ENCODE assay signal across 8 cellular contexts in genomic region chr11:86955674-86956522, GRCh38. TPM values are rescaled to one million over a fixed set of nuclear protein-coding genes. Genes with fewer than 3 reads are reported as not detected.
DNase-seq lines count a peak whose midpoint lies in the region; ATAC-seq and TF ChIP-seq lines count a peak whose summit lies in the region.

No MANE protein-coding gene starts in this region.

- peaks cover 79% of the 10 kb centered on the region for H3K27me3 Mint-ChIP-seq in activated T-helper 2 cell treated with anti-CD3 and anti-CD28 coated beads, Interferon-gamma antibody, Interleukin-2, Interleukin-4, amounts not matched to agents 10 μg/mL and 5 μg/mL and 100 μg/mL, durations not matched to agents 14 hours and 24 hours and 36 hours (ENCODE audit: low read depth)
- H3K27me3 Mint-ChIP-seq in natural killer cell treated with Interleukin-12 subunit alpha and Interleukin-12 subunit beta and Interleukin-15 and Interleukin-18, amount 100 ng/mL, for 72 hours, result peaks cover 15 to 28% of the 10 kb centered on the region in 2 donors

- peak overlapping the region; percentile 92 for H3K4me3 Mint-ChIP-seq in activated T-helper 2 cell treated with anti-CD3 and anti-CD28 coated beads, Interferon-gamma antibody, Interleukin-2, Interleukin-4, amounts not matched to agents 10 μg/mL and 5 μg/mL and 100 μg/mL, durations not matched to agents 14 hours and 24 hours and 36 hours (ENCODE audit: low read depth)
- peak overlapping the region; percentile 91 for H3K4me3 Mint-ChIP-seq in natural killer cell treated with Interleukin-12 subunit alpha and Interleukin-12 subunit beta and Interleukin-15 and Interleukin-18, amount 100 ng/mL, for 72 hours

- no peaks in the 10 kb centered on the region for H3K9me3 ChIP-seq in uterus

- peak; percentile 47 for DNase-seq in COR-L47 (lab: John Stamatoyannopoulos, UW)
- peak; percentile 77 for DNase-seq in NCI-H2227 (lab: John Stamatoyannopoulos, UW; ENCODE audit: unreplicated experiment)
- DNase-seq in activated T-helper 2 cell treated with anti-CD3 and anti-CD28 coated beads, Interferon-gamma antibody, Interleukin-2, Interleukin-4, amounts not matched to agents 10 μg/mL and 5 μg/mL and 100 μg/mL, durations not matched to agents 14 hours and 24 hours and 36 hours (ENCODE audit: low spot score), result peak; percentile 13
- DNase-seq in fibroblast of villous mesenchyme (ENCODE audit: low read depth), result peak; percentile 88
- peak; percentile 65 for DNase-seq in natural killer cell treated with Interleukin-12 subunit alpha and Interleukin-12 subunit beta and Interleukin-15 and Interleukin-18, amount 100 ng/mL, for 72 hours (ENCODE audit: low spot score)
- DNase-seq in uterus, result peak; percentile 85 to 87

- H3K36me3 ChIP-seq in uterus, result no peaks in the 10 kb centered on the region

- H3K4me3 ChIP-seq in fibroblast of villous mesenchyme (ENCODE audit: low read depth, low read length) (peak overlapping the region; percentile 86), uterus (peak overlapping the region; percentile 90 to 97)

- intact Hi-C loops in activated T-helper 2 cell treated with anti-CD3 and anti-CD28 coated beads, Interferon-gamma antibody, Interleukin-2, Interleukin-4, amounts not matched to agents 10 μg/mL and 5 μg/mL and 100 μg/mL, durations not matched to agents 14 hours and 24 hours and 36 hours (cut with micrococcal nuclease), result loop anchor here (2.0 to 5.0 kb wide), 4 partner anchors 36 to 346 kb away; partner anchors contain the start of gene TMEM135
- intact Hi-C loops in uterus (cut with DNase I; ENCODE audit: low total_unique reads), result no loop called here

- peak; percentile 35 for TF ChIP-seq CTCF in fibroblast of villous mesenchyme (IDR thresholded peaks at IDR 0.05; ENCODE audit: insufficient read depth, low read depth, low read length)
- peak; percentile 34 to 57 (median 54) for TF ChIP-seq CTCF in uterus (IDR thresholded peaks at IDR 0.05)

- H3K27ac ChIP-seq in uterus, result peak overlapping the region; percentile 95 to 97

- no peaks in the 10 kb centered on the region for H3K27me3 ChIP-seq in uterus

- no peaks in the 10 kb centered on the region for H3K4me1 ChIP-seq in uterus

- ATAC-seq in GM19043 (IDR thresholded peaks at IDR 0.05; ENCODE audit: low read depth, unreplicated experiment) (peak; percentile 48), HG03108 (IDR thresholded peaks at IDR 0.05; ENCODE audit: unreplicated experiment) (peak; percentile 46)
- peak; percentile 63 to 72 for ATAC-seq in natural killer cell treated with Interleukin-12 subunit alpha and Interleukin-12 subunit beta and Interleukin-15 and Interleukin-18, amount 100 ng/mL, for 72 hours

- no peaks in the 10 kb centered on the region for H3K36me3 Mint-ChIP-seq in activated T-helper 2 cell treated with anti-CD3 and anti-CD28 coated beads, Interferon-gamma antibody, Interleukin-2, Interleukin-4, amounts not matched to agents 10 μg/mL and 5 μg/mL and 100 μg/mL, durations not matched to agents 14 hours and 24 hours and 36 hours (ENCODE audit: low read depth)
- no peaks in the 10 kb centered on the region for H3K36me3 Mint-ChIP-seq in natural killer cell treated with Interleukin-12 subunit alpha and Interleukin-12 subunit beta and Interleukin-15 and Interleukin-18, amount 100 ng/mL, for 72 hours

- no peaks in the 10 kb centered on the region for H3K9me3 Mint-ChIP-seq in activated T-helper 2 cell treated with anti-CD3 and anti-CD28 coated beads, Interferon-gamma antibody, Interleukin-2, Interleukin-4, amounts not matched to agents 10 μg/mL and 5 μg/mL and 100 μg/mL, durations not matched to agents 14 hours and 24 hours and 36 hours
- H3K9me3 Mint-ChIP-seq in natural killer cell treated with Interleukin-12 subunit alpha and Interleukin-12 subunit beta and Interleukin-15 and Interleukin-18, amount 100 ng/mL, for 72 hours, result no peaks in the 10 kb centered on the region

- no peak overlapping the region for H3K27ac Mint-ChIP-seq in activated T-helper 2 cell treated with anti-CD3 and anti-CD28 coated beads, Interferon-gamma antibody, Interleukin-2, Interleukin-4, amounts not matched to agents 10 μg/mL and 5 μg/mL and 100 μg/mL, durations not matched to agents 14 hours and 24 hours and 36 hours
- H3K27ac Mint-ChIP-seq in natural killer cell treated with Interleukin-12 subunit alpha and Interleukin-12 subunit beta and Interleukin-15 and Interleukin-18, amount 100 ng/mL, for 72 hours, result peak overlapping the region in 1 of 2 donors; percentile 65

- peaks cover 10% of the 10 kb centered on the region for H3K4me1 Mint-ChIP-seq in activated T-helper 2 cell treated with anti-CD3 and anti-CD28 coated beads, Interferon-gamma antibody, Interleukin-2, Interleukin-4, amounts not matched to agents 10 μg/mL and 5 μg/mL and 100 μg/mL, durations not matched to agents 14 hours and 24 hours and 36 hours (ENCODE audit: low read depth)
- peaks cover 6 to 14% of the 10 kb centered on the region in 2 donors for H3K4me1 Mint-ChIP-seq in natural killer cell treated with Interleukin-12 subunit alpha and Interleukin-12 subunit beta and Interleukin-15 and Interleukin-18, amount 100 ng/mL, for 72 hours (ENCODE audit: low read depth in 2 of 2)

- peak in 1 of 2 donors; percentile 51 for TF ChIP-seq POLR2A in uterus (IDR thresholded peaks at IDR 0.05)

RNA-seq across cellular contexts. Expression of gene FZD4, which starts 0.7 kb away (rescaled TPM):
- total RNA-seq in activated T-helper 2 cell treated with anti-CD3 and anti-CD28 coated beads, Interferon-gamma antibody, Interleukin-2, Interleukin-4, amounts not matched to agents 10 μg/mL and 5 μg/mL and 100 μg/mL, durations not matched to agents 14 hours and 24 hours and 36 hours, result 0.11 and 0.16 TPM in 2 replicates
- 13.5 and 17.3 TPM in 2 replicates for total RNA-seq in fibroblast of villous mesenchyme
- under 1 TPM; 0.08 to 0.17 TPM for total RNA-seq in natural killer cell treated with Interleukin-12 subunit alpha and Interleukin-12 subunit beta and Interleukin-15 and Interleukin-18, amount 100 ng/mL, for 72 hours
- 10 to 100 TPM; 47.4 to 77.6 (median 49.4) TPM for total RNA-seq in uterus

Comparison
In these comparisons a context has a peak if more than half of its experiments do, and no peak if none do; other contexts are left out.
1. Peak in every context shown above with its lines: DNase-seq, ATAC-seq, H3K4me3 ChIP-seq and H3K27ac ChIP-seq.
2. DNase-seq: peak in every context shown above with its lines; median percentile 88 in fibroblast of villous mesenchyme; 86 in uterus; 77 in NCI-H2227; 65 in natural killer cell treated with Interleukin-12 subunit alpha and Interleukin-12 subunit beta and Interleukin-15 and Interleukin-18, amount 100 ng/mL, for 72 hours; 47 in COR-L47; 13 in activated T-helper 2 cell treated with anti-CD3 and anti-CD28 coated beads, Interferon-gamma antibody, Interleukin-2, Interleukin-4, amounts not matched to agents 10 μg/mL and 5 μg/mL and 100 μg/mL, durations not matched to agents 14 hours and 24 hours and 36 hours.
3. RNA of gene FZD4, which starts 0.7 kb away (total RNA-seq): 47.4 to 77.6 TPM in uterus and 13.5 to 17.3 TPM in fibroblast of villous mesenchyme; 0.08 to 0.17 TPM in natural killer cell treated with Interleukin-12 subunit alpha and Interleukin-12 subunit beta and Interleukin-15 and Interleukin-18, amount 100 ng/mL, for 72 hours and 0.11 to 0.16 TPM in activated T-helper 2 cell treated with anti-CD3 and anti-CD28 coated beads, Interferon-gamma antibody, Interleukin-2, Interleukin-4, amounts not matched to agents 10 μg/mL and 5 μg/mL and 100 μg/mL, durations not matched to agents 14 hours and 24 hours and 36 hours; every median in the first group is over 10 times any median in the second.